Comparison of ENCODE assay signal across 23 cellular contexts in genomic region chr16:26976913-26977312, GRCh38.
DNase-seq lines count a peak whose midpoint lies in the region; ATAC-seq, FAIRE-seq and TF ChIP-seq lines count a peak whose summit lies in the region.
"Had no signal": no experiment of that assay in that cellular context is flagged by ENCODE, and none has a peak within 500 bp of the region (broad histone marks: within the 10 kb centered on the region; RNA-seq: fewer than 3 reads in every experiment).

No MANE protein-coding gene starts in this region.

- POLR2A ChIA-PET in IMR-90 (lab: Charles Lee; ENCODE audit: unreplicated experiment), result no interaction called here
- POLR2A ChIA-PET in HepG2 (lab: Yijun Ruan, JAX), result no interaction called here

- no peaks in the 10 kb centered on the region for H3K36me3 ChIP-seq in IMR-90 (ENCODE audit: control insufficient read depth, insufficient read depth, low read length)
- H3K36me3 ChIP-seq in neural progenitor cell, result no peaks in the 10 kb centered on the region
- H3K36me3 ChIP-seq in HepG2 (replicated peaks in 1 of 2; ENCODE audit: control insufficient read depth in 1 of 2, insufficient read depth in 2 of 2, low read length in 2 of 2), result no peaks in the 10 kb centered on the region
- H3K36me3 ChIP-seq: BLaER1, HAP-1 had no signal

- peak overlapping the region; percentile 36; the same call in 1 of the 2 replicates for H4K91ac ChIP-seq in IMR-90 (ENCODE audit: insufficient read depth, low read depth, low read length)

- TF ChIP-seq CTCF in IMR-90 (conservative IDR thresholded peaks at IDR 0.05; ENCODE audit: low read depth, low read length) (no peak), neural progenitor cell (IDR thresholded peaks at IDR 0.05) (no peak), HepG2 (CRISPR knock-in tag; IDR thresholded peaks at IDR 0.05) (no peak)

- H3K79me2 ChIP-seq in neural progenitor cell (ENCODE audit: low read depth) (no peaks in the 10 kb centered on the region), HepG2 (ENCODE audit: insufficient read depth, low read length) (no peaks in the 10 kb centered on the region)

- TF ChIP-seq POLR2A in IMR-90 (IDR thresholded peaks at IDR 0.05; ENCODE audit: low read depth, low read length) (no peak), HepG2 (IDR thresholded peaks at IDR 0.05; ENCODE audit: insufficient read depth in 1 of 2, low read depth in 2 of 2, low read length in 2 of 2) (no peak)

- H4K5ac ChIP-seq in IMR-90 (ENCODE audit: low read depth, low read length), result no peak overlapping the region

- in situ Hi-C loops in IMR-90 (cut with MboI; ENCODE audit: low sequenced_read_pairs), result no loop called here
- in situ Hi-C loops in HepG2 (cut with HindIII; ENCODE audit: extremely low pct_ligation_motif_present, low pct_unique_long_range_greater_than_20kb), result no loop called here

- H3K23ac ChIP-seq in IMR-90 (ENCODE audit: low read depth, low read length), result no peak overlapping the region

- no peak overlapping the region for H3K9ac ChIP-seq in IMR-90 (ENCODE audit: low read depth, low read length)
- no peak overlapping the region for H3K9ac ChIP-seq in neural progenitor cell
- H3K9ac ChIP-seq in HepG2 (ENCODE audit: insufficient read depth, low read depth, low read length), result no peak overlapping the region
- H3K9ac ChIP-seq: BLaER1 had no signal

- H4K20me1 ChIP-seq in IMR-90 (ENCODE audit: insufficient read depth, low read length) (no peaks in the 10 kb centered on the region), neural progenitor cell (ENCODE audit: low read depth) (no peaks in the 10 kb centered on the region), HepG2 (ENCODE audit: insufficient read depth, low read length) (no peaks in the 10 kb centered on the region)
- H4K20me1 ChIP-seq: BLaER1 had no signal

- H3K9me3 Mint-ChIP-seq in neural progenitor cell, result no peaks in the 10 kb centered on the region
- H3K9me3 Mint-ChIP-seq: CD8-positive, alpha-beta T cell; HFFc6 had no signal

- H2AK9ac ChIP-seq in IMR-90 (replicated peaks; ENCODE audit: low read depth, low read length, poor library complexity), result peak overlapping the region; percentile 47

- H3K27me3 ChIP-seq in IMR-90 (ENCODE audit: control insufficient read depth, insufficient read depth, low read length) (no peaks in the 10 kb centered on the region), neural progenitor cell (no peaks in the 10 kb centered on the region), HepG2 (ENCODE audit: control insufficient read depth in 1 of 2, insufficient read depth in 2 of 2, low read length in 2 of 2) (peaks cover 0 to 4% of the 10 kb centered on the region in 2 experiments; a peak in 1 of 5 replicates)
- H3K27me3 ChIP-seq: BLaER1 had no signal

- no peak overlapping the region for H3K4ac ChIP-seq in IMR-90 (ENCODE audit: low read depth, low read length)

- no peak for DNase-seq in IMR-90
- peak; percentile 5 for DNase-seq in globus pallidus (ENCODE audit: low spot score)
- DNase-seq in neural progenitor cell (ENCODE audit: low spot score), result no peak
- peak; percentile 15 for DNase-seq in superior temporal gyrus (ENCODE audit: extremely low spot score)
- no peak for DNase-seq in NCI-H2081 treated with DMSO at 0.1 percent for 48 hours (lab: John Stamatoyannopoulos, UW)
- DNase-seq in HepG2 (ENCODE audit: low spot score), result no peak
- DNase-seq: Caco-2; CD4-positive, CD25-positive, alpha-beta regulatory T cell; CD8-positive, alpha-beta T cell; DMS153; DND-41; HFFc6 had no signal

- peak overlapping the region; percentile 9 for H3K27ac Mint-ChIP-seq in neural progenitor cell
- H3K27ac Mint-ChIP-seq: B cell; CD4-positive, CD25-positive, alpha-beta regulatory T cell; CD8-positive, alpha-beta T cell; GM23338; HFFc6 had no signal

- H3K4me3 ChIP-seq in IMR-90 (ENCODE audit: insufficient read depth, low read depth, low read length) (no peak overlapping the region), neural progenitor cell (no peak overlapping the region), HepG2 (replicated peaks in 1 of 3; ENCODE audit: insufficient read depth in 1 of 3, low read depth in 2 of 3, low read length in 3 of 3) (no peak overlapping the region)
- H3K4me3 ChIP-seq: BLaER1, GM23338, HAP-1 had no signal

- H3F3A ChIP-seq in neural progenitor cell (ENCODE audit: low read depth), result no peaks in the 10 kb centered on the region

- H3K18ac ChIP-seq in IMR-90 (ENCODE audit: low read depth, low read length), result no peak overlapping the region

- peak overlapping the region; percentile 76 for H2BK20ac ChIP-seq in IMR-90 (ENCODE audit: low read depth, low read length)

- intact Hi-C loops in IMR-90 (cut with micrococcal nuclease) (no loop called here), HepG2 (cut with micrococcal nuclease; ENCODE audit: unreplicated experiment) (no loop called here)

- no peak overlapping the region for H2BK5ac ChIP-seq in IMR-90 (ENCODE audit: low read depth, low read length, poor library complexity, severe bottlenecking)

- 0 out of 4 replicates have a peak overlapping the region, but pooled peaks of 1 of the 2 experiments have one; percentile 20 for H4K8ac ChIP-seq in IMR-90 (ENCODE audit: low read depth in 2 of 2, low read length in 2 of 2)

- H3K9me3 ChIP-seq in IMR-90 (ENCODE audit: control insufficient read depth, insufficient read depth, low read length) (no peaks in the 10 kb centered on the region), neural progenitor cell (ENCODE audit: low read depth) (no peaks in the 10 kb centered on the region), HepG2 (ENCODE audit: low read length) (no peaks in the 10 kb centered on the region)
- H3K9me3 ChIP-seq: BLaER1, Caco-2, HAP-1 had no signal

- H3K36me3 Mint-ChIP-seq in neural progenitor cell, result no peaks in the 10 kb centered on the region
- H3K36me3 Mint-ChIP-seq: CD4-positive, CD25-positive, alpha-beta regulatory T cell; CD8-positive, alpha-beta T cell had no signal

- TF ChIP-seq EP300 in HepG2 (IDR thresholded peaks at IDR 0.05; ENCODE audit: low read depth in 2 of 2, low read length in 2 of 2), result no peak
- no peak for TF ChIP-seq EP300 in HepG2 (CRISPR knock-in tag; IDR thresholded peaks at IDR 0.05; ENCODE audit: borderline replicate concordance)

- no peak for FAIRE-seq in HepG2 (lab: Jason Lieb, UNC)
- FAIRE-seq: A204.1, G401.6, GM12892, H54 had no signal

- TF ChIP-seq RAD21 in IMR-90 (IDR thresholded peaks at IDR 0.05; ENCODE audit: low read length) (no peak), HepG2 (CRISPR knock-in tag; IDR thresholded peaks at IDR 0.05) (no peak)

- H2AK5ac ChIP-seq in IMR-90 (ENCODE audit: low read depth, low read length), result peak overlapping the region; percentile 79

- H3K56ac ChIP-seq in IMR-90 (ENCODE audit: extremely low read depth, insufficient read depth, low read length), result no peak overlapping the region; the same call in 1 of the 2 replicates

- peaks cover 12% of the 10 kb centered on the region for H3K4me1 Mint-ChIP-seq in neural progenitor cell
- H3K4me1 Mint-ChIP-seq: B cell; CD4-positive, CD25-positive, alpha-beta regulatory T cell; GM23338 had no signal

- H3K4me1 ChIP-seq in IMR-90 (ENCODE audit: control insufficient read depth, insufficient read depth, low read length) (peaks cover 9% of the 10 kb centered on the region), neural progenitor cell (no peaks in the 10 kb centered on the region), HepG2 (ENCODE audit: insufficient read depth, low read length) (no peaks in the 10 kb centered on the region)
- H3K4me1 ChIP-seq: Caco-2, HAP-1 had no signal

- CTCF ChIA-PET in IMR-90 (lab: Yijun Ruan, JAX) (no interaction called here), HepG2 (lab: Yijun Ruan, JAX; ENCODE audit: low intra/inter-chr PET ratio, low total read pairs) (no interaction called here)

- H3K4me2 ChIP-seq in IMR-90 (ENCODE audit: low read depth, low read length), result no peak overlapping the region
- no peak overlapping the region for H3K4me2 ChIP-seq in neural progenitor cell
- H3K4me2 ChIP-seq in HepG2 (ENCODE audit: low read depth, low read length), result no peak overlapping the region
- H3K4me2 ChIP-seq: BLaER1, GM23338 had no signal

- peak overlapping the region; percentile 18 for H2AFZ ChIP-seq in IMR-90 (replicated peaks; ENCODE audit: low read length, poor library complexity)
- H2AFZ ChIP-seq in neural progenitor cell (replicated peaks), result no peak overlapping the region
- no peak overlapping the region for H2AFZ ChIP-seq in HepG2 (ENCODE audit: low read length)
- H2AFZ ChIP-seq: GM23338 had no signal

- dilution Hi-C loops in IMR-90 (cut with HindIII; ENCODE audit: low sequenced_read_pairs, unreplicated experiment), result no loop called here

- H2BK15ac ChIP-seq in IMR-90 (ENCODE audit: low read depth, low read length), result peak overlapping the region; percentile 0; the same call in 1 of the 3 replicates

- peaks cover 8% of the 10 kb centered on the region for H3K27me3 Mint-ChIP-seq in neural progenitor cell (ENCODE audit: insufficient read depth, low read depth)
- H3K27me3 Mint-ChIP-seq: CD4-positive, CD25-positive, alpha-beta regulatory T cell had no signal

- no peak for ATAC-seq in IMR-90 (ENCODE audit: low read depth)
- ATAC-seq in GM18909 (IDR thresholded peaks at IDR 0.05; ENCODE audit: poor library complexity, unreplicated experiment), result no peak
- ATAC-seq in HepG2, result no peak
- ATAC-seq: CD8-positive, alpha-beta T cell; GM23338 had no signal

- peak overlapping the region; percentile 12 for H2BK120ac ChIP-seq in IMR-90 (ENCODE audit: low read depth, low read length)

- no TSS peak for BruUV-seq in IMR-90 (replicated peaks; lab: Mats Ljungman, UMichigan)
- BruUV-seq in HepG2 (replicated peaks; lab: Mats Ljungman, UMichigan), result no TSS peak

- no peak overlapping the region; the same call in 1 of the 2 replicates for H3K14ac ChIP-seq in IMR-90 (replicated peaks; ENCODE audit: low read depth, low read length)

- peaks cover 12% of the 10 kb centered on the region for H3K9me1 ChIP-seq in IMR-90 (ENCODE audit: insufficient read depth, low read length)

- WGBS in IMR-90 (ENCODE audit: extremely low coverage in 2 of 2, insufficient read length in 1 of 2), 2 experiments, result 83% methylated on average over 1 of the region's 5 CpGs; no CpG with 5 or more reads in 1 of the 2 experiments
- 7% methylated on average over 5 of the region's 5 CpGs for WGBS in HepG2 (ENCODE audit: low lambda C conversion rate)

- H3K4me3 Mint-ChIP-seq in neural progenitor cell, result no peak overlapping the region
- H3K4me3 Mint-ChIP-seq: B cell; CD4-positive, CD25-positive, alpha-beta regulatory T cell; CD8-positive, alpha-beta T cell; GM23338; HFFc6 had no signal

- H3K27ac ChIP-seq in IMR-90 (ENCODE audit: insufficient read depth, low read length), result no peak overlapping the region
- H3K27ac ChIP-seq in neural progenitor cell, result no peak overlapping the region
- H3K27ac ChIP-seq in HepG2 (ENCODE audit: extremely low read length, insufficient read depth, low read length), result no peak overlapping the region
- H3K27ac ChIP-seq: 22Rv1, BLaER1, C4-2B had no signal

- peaks cover 0 to 3% of the 10 kb centered on the region in 2 experiments; a peak in 1 of 4 replicates for H3K79me1 ChIP-seq in IMR-90 (ENCODE audit: low read depth in 1 of 2, low read length in 2 of 2)

TF ChIP-seq in IMR-90, 13 proteins besides CTCF, POLR2A, EP300 and RAD21 (continues in another document):
- TF ChIP-seq SMC3 (IDR thresholded peaks at IDR 0.05; ENCODE audit: low read depth, low read length), result no peak

Comparison
In these comparisons a context has a peak if more than half of its experiments do, and no peak if none do; other contexts are left out.
1. DNase-seq: peak in globus pallidus (single experiment) and superior temporal gyrus (single experiment); none in IMR-90 (single experiment), neural progenitor cell (single experiment), NCI-H2081 treated with DMSO at 0.1 percent for 48 hours (single experiment) and HepG2 (single experiment).